In genomic region chr14:106831322-106831720, GRCh38 we compare ENCODE assay signal across 8 cellular contexts.
DNase-seq lines count a peak whose midpoint lies in the region; ATAC-seq and TF ChIP-seq lines count a peak whose summit lies in the region.

No MANE protein-coding gene starts in this region.

- peaks cover 1% of the 10 kb centered on the region for H3K36me3 Mint-ChIP-seq in activated naive CD8-positive, alpha-beta T cell treated with anti-CD3 and anti-CD28 coated beads for 36 hours

- no peak overlapping the region for H3K9ac ChIP-seq in HCT116 (ENCODE audit: low read length)

- H3K79me2 ChIP-seq in HCT116 (ENCODE audit: insufficient read depth, low read length) (no peaks in the 10 kb centered on the region), OCI-LY7 (ENCODE audit: insufficient read depth, low read depth, low read length) (no peaks in the 10 kb centered on the region)

- no peak overlapping the region for H3K4me3 Mint-ChIP-seq in activated naive CD8-positive, alpha-beta T cell treated with anti-CD3 and anti-CD28 coated beads for 36 hours

- RAD21 ChIA-PET in HCT116 (lab: Charles Lee; ENCODE audit: low non-redundant PET in 1 of 2, low total read pairs in 2 of 2, uncharacterized antibody in 2 of 2, unreplicated experiment in 2 of 2), result no interaction called here

- TF ChIP-seq POLR2A in HCT116 (IDR thresholded peaks at IDR 0.05; ENCODE audit: borderline replicate concordance, extremely low read depth, insufficient read depth, insufficient read length), result no peak

- H3K9me2 ChIP-seq in HCT116 (ENCODE audit: insufficient read depth), result no peaks in the 10 kb centered on the region
- no peaks in the 10 kb centered on the region for H3K9me2 ChIP-seq in OCI-LY7 (ENCODE audit: insufficient read depth, low read length)

- no peaks in the 10 kb centered on the region for H3K4me1 ChIP-seq in HCT116 (ENCODE audit: control insufficient read depth in 1 of 2, insufficient read depth in 2 of 2, low read length in 2 of 2)
- H3K4me1 ChIP-seq in OCI-LY7 (ENCODE audit: insufficient read depth, low read length, poor library complexity, severe bottlenecking), result peaks cover 5% of the 10 kb centered on the region

- BruUV-seq in HCT116 (replicated peaks; lab: Mats Ljungman, UMichigan) (no TSS peak), OCI-LY7 (replicated peaks; lab: Mats Ljungman, UMichigan) (no TSS peak)

- no peak overlapping the region for H3K4me3 ChIP-seq in HCT116 (replicated peaks in 1 of 2; ENCODE audit: low read depth in 1 of 2, low read length in 2 of 2)
- peak overlapping the region; percentile 24 for H3K4me3 ChIP-seq in OCI-LY7 (ENCODE audit: low read depth, low read length, poor library complexity, severe bottlenecking)

- peaks cover 2% of the 10 kb centered on the region for H3K9me3 Mint-ChIP-seq in activated naive CD8-positive, alpha-beta T cell treated with anti-CD3 and anti-CD28 coated beads for 36 hours

- no peaks in the 10 kb centered on the region for H3K27me3 ChIP-seq in HCT116 (ENCODE audit: insufficient read depth, low read length)

- no peak overlapping the region for H3K27ac Mint-ChIP-seq in activated naive CD8-positive, alpha-beta T cell treated with anti-CD3 and anti-CD28 coated beads for 36 hours

- no peaks in the 10 kb centered on the region for H3K4me1 Mint-ChIP-seq in activated naive CD8-positive, alpha-beta T cell treated with anti-CD3 and anti-CD28 coated beads for 36 hours

- H4K20me1 ChIP-seq in HCT116 (ENCODE audit: insufficient read depth), result no peaks in the 10 kb centered on the region
- H4K20me1 ChIP-seq in OCI-LY7 (ENCODE audit: insufficient read depth, low read length), result no peaks in the 10 kb centered on the region

- peaks cover 5% of the 10 kb centered on the region for H3K27me3 Mint-ChIP-seq in activated naive CD8-positive, alpha-beta T cell treated with anti-CD3 and anti-CD28 coated beads for 36 hours

- DNase-seq in GM10248 (ENCODE audit: extremely low spot score) (peak; percentile 54), HCT116 (ENCODE audit: low read depth, low spot score) (no peak), OCI-LY7 (ENCODE audit: low spot score) (peak; percentile 91), SKM-1 treated with dmso at 0.1 percent for 144 hours (lab: John Stamatoyannopoulos, UW; ENCODE audit: unreplicated experiment) (no peak), NCI-H128 (lab: John Stamatoyannopoulos, UW; ENCODE audit: unreplicated experiment) (no peak), superior temporal gyrus (ENCODE audit: extremely low spot score) (no peak)
- DNase-seq in activated naive CD8-positive, alpha-beta T cell treated with anti-CD3 and anti-CD28 coated beads for 36 hours, result peak; percentile 81
- DNase-seq in stimulated activated CD4-positive, alpha-beta T cell treated with anti-CD3 and anti-CD28 coated beads, Interleukin-15, amount 100 ng/mL, for 24 hours, result peak; percentile 82

- H3K36me3 ChIP-seq in HCT116 (ENCODE audit: control insufficient read depth in 1 of 2, insufficient read depth in 2 of 2, low read length in 2 of 2) (no peaks in the 10 kb centered on the region), OCI-LY7 (ENCODE audit: insufficient read depth, low read length) (peaks cover 3% of the 10 kb centered on the region; the same call in 1 of the 2 replicates)

- intact Hi-C loops in HCT116 (cut with micrococcal nuclease) (no loop called here), OCI-LY7 (cut with micrococcal nuclease; ENCODE audit: unreplicated experiment) (no loop called here)

- no peak for ATAC-seq in HCT116

- H3K4me2 ChIP-seq in HCT116 (ENCODE audit: low read length) (no peak overlapping the region), OCI-LY7 (ENCODE audit: low read length) (no peak overlapping the region; the same call in 1 of the 2 replicates)

- CTCF ChIA-PET in GM10248 (lab: Yijun Ruan, JAX) (interaction anchor here (0.8 to 7.3 kb wide), 54 partner anchors 10 to 1242 kb away, joined by 3 to 541 read pairs (median 8); no protein-coding TSS in a partner anchor), HCT116 (lab: Charles Lee) (no interaction called here), OCI-LY7 (lab: Charles Lee; ENCODE audit: unreplicated experiment) (interaction anchor here (0.6 to 2.2 kb wide), 13 partner anchors 9 to 46 kb away, joined by 4 to 32 read pairs (median 5); no protein-coding TSS in a partner anchor)

- H3K9me3 ChIP-seq in HCT116 (ENCODE audit: control insufficient read depth in 1 of 2, insufficient read depth in 1 of 2, low read depth in 1 of 2, low read length in 2 of 2) (peaks cover 4 to 14% of the 10 kb centered on the region in 2 experiments; a peak in 3 of 4 replicates), OCI-LY7 (ENCODE audit: low read length) (peaks cover 18% of the 10 kb centered on the region)

- POLR2A ChIA-PET in GM10248 (lab: Yijun Ruan, JAX), result interaction anchor here (0.9 kb wide), 1 partner anchor 13 kb away, joined by 3 read pairs; no protein-coding TSS in a partner anchor
- POLR2A ChIA-PET in HCT116 (lab: Charles Lee), result no interaction called here
- POLR2A ChIA-PET in OCI-LY7 (lab: Charles Lee), result interaction anchor here (0.6 to 2.2 kb wide), 6 partner anchors 8 to 43 kb away, joined by 3 to 9 read pairs (median 4); no protein-coding TSS in a partner anchor

- TF ChIP-seq CTCF in GM10248 (IDR thresholded peaks at IDR 0.05; ENCODE audit: control extremely low read depth, extremely low read depth, low read depth, missing control alignments) (peak; percentile 92), HCT116 (IDR thresholded peaks at IDR 0.05 in 2 of 3, conservative IDR thresholded peaks at IDR 0.05 in 1 of 3; ENCODE audit: borderline replicate concordance in 1 of 3, insufficient read depth in 1 of 3, low read depth in 2 of 3, low read length in 2 of 3) (peak; percentile 37 to 59 (median 38); a peak in 4 of 6 replicates), OCI-LY7 (conservative IDR thresholded peaks at IDR 0.05; ENCODE audit: low read length) (peak; percentile 87)

- H2AFZ ChIP-seq in HCT116 (ENCODE audit: low read depth, low read length, poor library complexity, severe bottlenecking) (no peak overlapping the region), OCI-LY7 (ENCODE audit: low read length) (no peak overlapping the region)

- TF ChIP-seq RAD21 in HCT116 (IDR thresholded peaks at IDR 0.05; ENCODE audit: low read depth), result no peak

- H3K27ac ChIP-seq in HCT116 (ENCODE audit: low read depth, low read length) (no peak overlapping the region), OCI-LY7 (ENCODE audit: low read depth, low read length, poor library complexity, severe bottlenecking) (peak overlapping the region; percentile 17)

TF ChIP-seq in HCT116, 20 proteins besides CTCF, POLR2A, EP300 and RAD21:
- no peak for TF ChIP-seq JUND (IDR thresholded peaks at IDR 0.05)
- TF ChIP-seq TCF7L2 (IDR thresholded peaks at IDR 0.05; ENCODE audit: borderline replicate concordance, extremely low read depth, insufficient read depth, insufficient read length), result no peak
- TF ChIP-seq SP1 (IDR thresholded peaks at IDR 0.05; ENCODE audit: low read depth), result no peak
- TF ChIP-seq CEBPB (IDR thresholded peaks at IDR 0.05; ENCODE audit: low read depth), result no peak
- no peak for TF ChIP-seq EZH2 (IDR thresholded peaks at IDR 0.05)
- no peak for TF ChIP-seq REST (IDR thresholded peaks at IDR 0.05; ENCODE audit: low read depth)
- TF ChIP-seq CBX3 (IDR thresholded peaks at IDR 0.05; ENCODE audit: low read depth), result no peak
- no peak for TF ChIP-seq ZFX (IDR thresholded peaks at IDR 0.05)
- TF ChIP-seq ELF1 (IDR thresholded peaks at IDR 0.05; ENCODE audit: borderline replicate concordance, low read depth), result no peak

Comparison
In these comparisons a context has a peak if more than half of its experiments do, and no peak if none do; other contexts are left out.
1. DNase-seq: peak in GM10248 (single experiment), OCI-LY7 (single experiment), activated naive CD8-positive, alpha-beta T cell treated with anti-CD3 and anti-CD28 coated beads for 36 hours (single experiment) and stimulated activated CD4-positive, alpha-beta T cell treated with anti-CD3 and anti-CD28 coated beads, Interleukin-15, amount 100 ng/mL, for 24 hours (single experiment); none in HCT116 (single experiment), SKM-1 treated with dmso at 0.1 percent for 144 hours (single experiment), NCI-H128 (single experiment) and superior temporal gyrus (single experiment).
2. CTCF ChIP-seq: peak in every context shown above with its lines; median percentile 92 in GM10248; 87 in OCI-LY7; 38 in HCT116.